In the genomic region with DNA sequence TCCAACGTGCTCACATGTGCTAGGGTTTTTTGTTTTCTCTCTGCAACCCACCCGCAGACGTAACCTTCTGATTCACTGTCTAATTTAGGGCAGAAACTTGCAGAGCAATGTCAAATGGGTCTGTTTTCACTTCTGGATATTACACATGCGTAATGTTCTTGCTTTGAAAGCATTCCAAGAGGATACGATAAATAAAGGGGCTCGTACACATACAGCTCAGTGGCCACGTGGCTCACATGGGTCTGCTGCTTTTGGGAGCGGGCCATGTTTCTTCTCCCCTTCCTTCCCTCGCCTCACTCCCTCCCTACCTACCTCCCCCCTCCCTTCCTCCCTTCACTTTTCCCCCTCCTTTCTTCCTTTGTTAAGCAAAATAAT, we compare ENCODE assay signal across 19 cellular contexts. TPM values are rescaled to one million over a fixed set of nuclear protein-coding genes. Genes with fewer than 3 reads are reported as not detected.
DNase-seq lines count a peak whose midpoint lies in the region; TF ChIP-seq lines count a peak whose summit lies in the region.
"Had no signal": no experiment of that assay in that cellular context is flagged by ENCODE, and none has a peak within 500 bp of the region (broad histone marks: within the 10 kb centered on the region; RNA-seq: fewer than 3 reads in every experiment).

No MANE protein-coding gene starts in this region.

- TF ChIP-seq CTCF in BJ (IDR thresholded peaks at IDR 0.05; ENCODE audit: insufficient read depth, low read depth, low read length) (no peak), left ventricle myocardium inferior (IDR thresholded peaks at IDR 0.05; ENCODE audit: borderline replicate concordance) (no peak), PC-9 (conservative IDR thresholded peaks at IDR 0.05) (no peak)

- peaks cover 85% of the 10 kb centered on the region for H3K4me1 ChIP-seq in left ventricle myocardium inferior
- H3K4me1 ChIP-seq in rectal smooth muscle tissue (ENCODE audit: control insufficient read depth, insufficient read depth, low read length), result peaks cover 37% of the 10 kb centered on the region
- no peaks in the 10 kb centered on the region for H3K4me1 ChIP-seq in PC-9 (replicated peaks; ENCODE audit: insufficient read depth)
- H3K4me1 ChIP-seq: foreskin keratinocyte had no signal

- intact Hi-C loops in left ventricle myocardium inferior (cut with micrococcal nuclease), result no loop called here
- intact Hi-C loops in PC-9 (cut with micrococcal nuclease; ENCODE audit: unreplicated experiment), result no loop called here

- H3K4me3 ChIP-seq in BJ (ENCODE audit: low read depth, low read length) (no peak overlapping the region), left ventricle myocardium inferior (peak overlapping the region; percentile 18), rectal smooth muscle tissue (ENCODE audit: low read length) (peak overlapping the region; percentile 22), PC-9 (no peak overlapping the region)
- H3K4me3 ChIP-seq: K562 had no signal

- no peaks in the 10 kb centered on the region for H3K79me2 ChIP-seq in PC-9 (ENCODE audit: low read depth)

- BruUV-seq in PC-9 (replicated peaks; lab: Mats Ljungman, UMichigan), result no TSS peak

- CTCF ChIA-PET in BJ (lab: Yijun Ruan, JAX), result interaction anchor here (0.8 kb wide), 1 partner anchor 10 kb away, joined by 3 read pairs; no protein-coding TSS in a partner anchor
- CTCF ChIA-PET in PC-9 (lab: Charles Lee), result no interaction called here

- no peaks in the 10 kb centered on the region for H3K9me2 ChIP-seq in PC-9 (ENCODE audit: insufficient read depth)

- no peak overlapping the region for H3K4me2 ChIP-seq in PC-9

- no peaks in the 10 kb centered on the region for H3K27me3 ChIP-seq in BJ (ENCODE audit: control insufficient read depth, insufficient read depth, low read length)
- no peaks in the 10 kb centered on the region for H3K27me3 ChIP-seq in left ventricle myocardium inferior (ENCODE audit: low read depth)
- no peaks in the 10 kb centered on the region for H3K27me3 ChIP-seq in rectal smooth muscle tissue (ENCODE audit: control insufficient read depth, insufficient read depth, low read length)
- peaks cover 81% of the 10 kb centered on the region for H3K27me3 ChIP-seq in PC-9 (ENCODE audit: insufficient read depth, low read depth)
- H3K27me3 ChIP-seq: foreskin keratinocyte had no signal

- peaks cover 5% of the 10 kb centered on the region for H3K9me3 ChIP-seq in left ventricle myocardium inferior (replicated peaks)
- no peaks in the 10 kb centered on the region for H3K9me3 ChIP-seq in PC-9 (ENCODE audit: insufficient read depth, low read depth)

- peak; percentile 41 for DNase-seq in BJ (ENCODE audit: low read depth)
- no peak for DNase-seq in left ventricle myocardium inferior
- no peak for DNase-seq in PC-9
- no peak for DNase-seq in iPS-NIHi11 (ENCODE audit: low spot score)
- DNase-seq in activated T-cell treated with anti-CD3 and anti-CD28 coated beads, Interleukin-2, amount 50 U/mL, for 1 hour, result no peak
- DNase-seq in retina, result no peak
- DNase-seq: ACHN; activated CD4-positive, CD25-positive, alpha-beta regulatory T cell treated with anti-CD3 and anti-CD28 coated beads, Interleukin-2, amount 50 U/mL, for 72 hours; activated CD8-positive, alpha-beta memory T cell treated with anti-CD3 and anti-CD28 coated beads, Interleukin-2, amount 50 U/mL, for 4 hours; foreskin keratinocyte; islet precursor cell; NCI-H1105 treated with DMSO at 0.1 percent for 48 hours; NK-92 treated with Interleukin-12 subunit alpha and Interleukin-12 subunit beta, amount 100 ng/mL, for 24 hours; stimulated activated CD4-positive, alpha-beta T cell treated with anti-CD3 and anti-CD28 coated beads, Interleukin-2, amount 100 ng/mL, for 24 hours; T-helper 2 cell had no signal

- no peaks in the 10 kb centered on the region for H3F3A ChIP-seq in PC-9 (ENCODE audit: insufficient read depth, low read depth)

- H3K9ac ChIP-seq in rectal smooth muscle tissue (ENCODE audit: low read length), result no peak overlapping the region

- H3K36me3 ChIP-seq in BJ (ENCODE audit: control insufficient read depth, insufficient read depth, low read length) (peaks cover 1% of the 10 kb centered on the region; the same call in 1 of the 2 replicates), left ventricle myocardium inferior (no peaks in the 10 kb centered on the region), rectal smooth muscle tissue (ENCODE audit: control insufficient read depth, insufficient read depth, low read length) (no peaks in the 10 kb centered on the region), PC-9 (ENCODE audit: low read depth) (no peaks in the 10 kb centered on the region)

- H4K20me1 ChIP-seq in PC-9 (ENCODE audit: insufficient read depth), result no peaks in the 10 kb centered on the region

- POLR2A ChIA-PET in BJ (lab: Charles Lee), result no interaction called here
- POLR2A ChIA-PET in PC-9 (lab: Charles Lee; ENCODE audit: unreplicated experiment), result no interaction called here

- H3K27ac ChIP-seq in cingulate gyrus (ENCODE audit: low read depth, low read length), result peak overlapping the region; percentile 34
- peak overlapping the region; percentile 93 for H3K27ac ChIP-seq in left ventricle myocardium inferior (replicated peaks)
- H3K27ac ChIP-seq in rectal smooth muscle tissue (ENCODE audit: low read depth, low read length), result peak overlapping the region; percentile 83
- H3K27ac ChIP-seq in PC-9, result no peak overlapping the region
- H3K27ac ChIP-seq: foreskin keratinocyte had no signal

- no peak overlapping the region for H2AFZ ChIP-seq in PC-9

RNA-seq across cellular contexts. Expression of a gene that starts 23.4 kb away (rescaled TPM):
- polyA plus RNA-seq in BJ (2011; rRNA removed), result 10.2 and 14.7 TPM in 2 replicates
- 32.5 and 33.6 TPM in 2 replicates for polyA minus RNA-seq in BJ (2011; rRNA and poly(A)+ RNA removed)
- total RNA-seq in left ventricle myocardium inferior (137 TPM), PC-9 (2021) (not detected in 2 replicates)
- total RNA-seq: foreskin keratinocyte, K562, pulmonary artery endothelial cell had no signal
- polyA plus RNA-seq: foreskin keratinocyte, K562 had no signal

Comparison
In these comparisons a context has a peak if more than half of its experiments do, and no peak if none do; other contexts are left out.
1. H3K4me3 ChIP-seq: peak in left ventricle myocardium inferior (single experiment) and rectal smooth muscle tissue (single experiment); none in BJ (single experiment) and PC-9 (single experiment).
2. RNA of a gene that starts 23.4 kb away (total RNA-seq): 137 TPM in left ventricle myocardium inferior (single experiment); not detected in PC-9; every median in the first group is over 100 times any median in the second.